In genomic region chr13:27620377-27621115, GRCh38 we compare ENCODE assay signal across 1 cellular context.
A peak's percentile ranks its signal among the peaks of the same experiment; 100 is the strongest.
TF ChIP-seq lines count a peak whose summit lies in the region.

LNX2 (minus strand) TSS chr13:27620529; CDS start chr13:27581703, 38,826 bp downstream.

TF ChIP-seq in HepG2, 621 proteins besides CTCF, POLR2A, EP300 and RAD21 (continued from another document):
- peak; percentile 58; the same call in 1 of the 2 replicates for TF ChIP-seq ZFP91 (CRISPR knock-in tag; IDR thresholded peaks at IDR 0.05; ENCODE audit: borderline replicate concordance)
- TF ChIP-seq IKZF5 (CRISPR knock-in tag; IDR thresholded peaks at IDR 0.05): peak; percentile 13; the same call in 1 of the 2 replicates
- TF ChIP-seq GATA4 (IDR thresholded peaks at IDR 0.05; ENCODE audit: borderline replicate concordance, low read depth): no peak
- 0 out of 2 replicates have a peak, but pooled peaks have one; percentile 24 for TF ChIP-seq ZC3H13 (CRISPR knock-in tag; IDR thresholded peaks at IDR 0.05)
- peak; percentile 18; the same call in 1 of the 2 replicates for TF ChIP-seq TARDBP (CRISPR knock-in tag; IDR thresholded peaks at IDR 0.05)
- peak; percentile 62; the same call in 1 of the 2 replicates for TF ChIP-seq NAIF1 (CRISPR knock-in tag; IDR thresholded peaks at IDR 0.05; ENCODE audit: borderline replicate concordance)
- TF ChIP-seq ZBTB2 (CRISPR knock-in tag; IDR thresholded peaks at IDR 0.05; ENCODE audit: low read depth): peak; percentile 50; the same call in 1 of the 2 replicates
- TF ChIP-seq DR1 (CRISPR knock-in tag; IDR thresholded peaks at IDR 0.05): 0 out of 2 replicates have a peak, but pooled peaks have one; percentile 25
- TF ChIP-seq DMAP1 (CRISPR knock-in tag; IDR thresholded peaks at IDR 0.05): peak; percentile 33; the same call in 1 of the 2 replicates
- no peak for TF ChIP-seq MTA1 (CRISPR knock-in tag; IDR thresholded peaks at IDR 0.05; ENCODE audit: borderline replicate concordance)
- 0 out of 2 replicates have a peak, but pooled peaks have one; percentile 1 for TF ChIP-seq MEIS2 (CRISPR knock-in tag; IDR thresholded peaks at IDR 0.05)
- 0 out of 2 replicates have a peak, but pooled peaks have one; percentile 13 for TF ChIP-seq SNAI1 (CRISPR knock-in tag; IDR thresholded peaks at IDR 0.05; ENCODE audit: borderline replicate concordance)
- TF ChIP-seq ETS1 (CRISPR knock-in tag; IDR thresholded peaks at IDR 0.05): no peak
- TF ChIP-seq MAX (IDR thresholded peaks at IDR 0.05): 0 out of 2 replicates have a peak, but pooled peaks have one; percentile 10
- TF ChIP-seq NKX3-1 (CRISPR knock-in tag; IDR thresholded peaks at IDR 0.05): 0 out of 2 replicates have a peak, but pooled peaks have one; percentile 4
- TF ChIP-seq MTERF4 (CRISPR knock-in tag; IDR thresholded peaks at IDR 0.05): no peak
- TF ChIP-seq ISL2 (CRISPR knock-in tag; IDR thresholded peaks at IDR 0.05): peak; percentile 54; the same call in 1 of the 2 replicates
- TF ChIP-seq SAFB2 (CRISPR knock-in tag; IDR thresholded peaks at IDR 0.05; ENCODE audit: borderline replicate concordance, low read depth): 0 out of 2 replicates have a peak, but pooled peaks have one; percentile 25
- TF ChIP-seq PITX1 (CRISPR knock-in tag; IDR thresholded peaks at IDR 0.05): 0 out of 2 replicates have a peak, but pooled peaks have one; percentile 3
- TF ChIP-seq, protein P1, sequence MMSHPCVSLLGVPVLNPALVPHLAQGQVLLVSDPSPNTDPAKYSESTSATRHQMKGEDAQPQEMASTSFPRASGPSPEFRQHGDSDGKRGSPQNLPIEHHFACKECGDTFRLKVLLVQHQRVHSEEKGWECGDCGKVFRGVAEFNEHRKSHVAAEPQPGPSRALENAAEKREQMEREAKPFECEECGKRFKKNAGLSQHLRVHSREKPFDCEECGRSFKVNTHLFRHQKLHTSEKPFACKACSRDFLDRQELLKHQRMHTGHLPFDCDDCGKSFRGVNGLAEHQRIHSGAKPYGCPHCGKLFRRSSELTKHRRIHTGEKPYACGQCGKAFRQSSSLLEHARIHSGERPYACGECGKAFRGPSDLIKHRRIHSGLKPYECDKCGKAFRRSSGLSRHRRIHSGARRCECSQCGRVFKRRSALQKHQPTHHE (CRISPR knock-in tag; IDR thresholded peaks at IDR 0.05; ENCODE audit: borderline replicate concordance): no peak
- no peak for TF ChIP-seq FOXJ3 (CRISPR knock-in tag; IDR thresholded peaks at IDR 0.05; ENCODE audit: borderline replicate concordance)
- peak; percentile 77 for TF ChIP-seq CREB1 (IDR thresholded peaks at IDR 0.05)
- peak; percentile 34; the same call in 1 of the 2 replicates for TF ChIP-seq CREB1 (CRISPR knock-in tag; IDR thresholded peaks at IDR 0.05)
- TF ChIP-seq FOXO1 (CRISPR knock-in tag; IDR thresholded peaks at IDR 0.05): 0 out of 2 replicates have a peak, but pooled peaks have one; percentile 10
- 0 out of 2 replicates have a peak, but pooled peaks have one; percentile 41 for TF ChIP-seq ZNF281 (CRISPR knock-in tag; IDR thresholded peaks at IDR 0.05; ENCODE audit: borderline replicate concordance)
- peak; percentile 48; the same call in 1 of the 2 replicates for TF ChIP-seq SPEN (CRISPR knock-in tag; IDR thresholded peaks at IDR 0.05; ENCODE audit: low read depth)
- no peak for TF ChIP-seq ZNF20 (CRISPR knock-in tag; IDR thresholded peaks at IDR 0.05)
- peak; percentile 94 for TF ChIP-seq NFYC (CRISPR knock-in tag; IDR thresholded peaks at IDR 0.05)
- TF ChIP-seq ATF7-NPFF (CRISPR knock-in tag; IDR thresholded peaks at IDR 0.05; ENCODE audit: low read depth): peak; percentile 6; the same call in 1 of the 2 replicates
- TF ChIP-seq KDM2A (CRISPR knock-in tag; IDR thresholded peaks at IDR 0.05; ENCODE audit: borderline replicate concordance, low read depth): peak; percentile 59; the same call in 1 of the 2 replicates
- TF ChIP-seq, protein P2, sequence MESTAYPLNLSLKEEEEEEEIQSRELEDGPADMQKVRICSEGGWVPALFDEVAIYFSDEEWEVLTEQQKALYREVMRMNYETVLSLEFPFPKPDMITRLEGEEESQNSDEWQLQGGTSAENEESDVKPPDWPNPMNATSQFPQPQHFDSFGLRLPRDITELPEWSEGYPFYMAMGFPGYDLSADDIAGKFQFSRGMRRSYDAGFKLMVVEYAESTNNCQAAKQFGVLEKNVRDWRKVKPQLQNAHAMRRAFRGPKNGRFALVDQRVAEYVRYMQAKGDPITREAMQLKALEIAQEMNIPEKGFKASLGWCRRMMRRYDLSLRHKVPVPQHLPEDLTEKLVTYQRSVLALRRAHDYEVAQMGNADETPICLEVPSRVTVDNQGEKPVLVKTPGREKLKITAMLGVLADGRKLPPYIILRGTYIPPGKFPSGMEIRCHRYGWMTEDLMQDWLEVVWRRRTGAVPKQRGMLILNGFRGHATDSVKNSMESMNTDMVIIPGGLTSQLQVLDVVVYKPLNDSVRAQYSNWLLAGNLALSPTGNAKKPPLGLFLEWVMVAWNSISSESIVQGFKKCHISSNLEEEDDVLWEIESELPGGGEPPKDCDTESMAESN (CRISPR knock-in tag; conservative IDR thresholded peaks at IDR 0.05): peak; percentile 34; the same call in 1 of the 2 replicates
- no peak for TF ChIP-seq ZNF784 (CRISPR knock-in tag; IDR thresholded peaks at IDR 0.05; ENCODE audit: borderline replicate concordance)
- TF ChIP-seq ZNF563 (CRISPR knock-in tag; IDR thresholded peaks at IDR 0.05): peak; percentile 68
